ENCODE assay signal across 1 cellular context in the genomic region with DNA sequence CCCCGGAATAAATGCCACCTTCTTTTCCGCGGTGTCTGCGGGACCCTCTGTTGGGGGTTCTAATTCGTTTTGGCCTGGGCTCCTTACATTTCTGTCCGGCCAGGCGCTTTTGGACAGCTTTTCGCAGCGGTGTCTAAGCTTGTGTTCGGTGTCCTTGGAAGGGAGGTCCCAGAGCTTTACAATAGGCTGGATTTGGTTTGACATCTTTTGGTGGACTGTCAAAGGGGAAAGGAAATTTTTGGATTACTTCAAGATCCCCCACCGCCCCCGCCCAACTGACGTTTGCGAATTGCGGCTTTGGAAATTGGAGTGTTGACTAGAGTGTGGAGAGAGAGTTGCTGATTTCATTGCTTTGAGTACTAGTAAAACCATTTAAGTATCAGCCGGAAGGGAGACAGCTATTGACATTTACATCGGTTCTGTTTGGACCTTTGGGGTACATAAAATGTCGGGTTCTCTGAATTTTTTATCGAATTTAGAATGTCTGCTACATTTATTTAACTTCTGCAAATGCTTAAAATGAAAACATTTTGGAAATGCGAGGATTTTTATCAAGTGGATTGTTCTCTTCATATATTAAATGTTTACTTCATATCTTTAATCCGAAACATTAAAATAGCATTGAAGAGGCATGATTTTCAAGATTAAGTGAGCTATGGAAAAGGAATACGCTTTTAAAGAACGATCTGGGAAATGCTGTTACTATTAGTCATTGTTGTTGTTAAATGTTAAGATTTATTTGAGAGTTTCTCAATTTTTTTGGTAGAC.
TF ChIP-seq lines count a peak whose summit lies in the region.

No MANE protein-coding gene starts in this region.

TF ChIP-seq in IMR-90, 13 proteins besides CTCF, POLR2A, EP300 and RAD21:
- no peak for TF ChIP-seq FOS (IDR thresholded peaks at IDR 0.05; ENCODE audit: low read depth, low read length)
- TF ChIP-seq RCOR1 (IDR thresholded peaks at IDR 0.05; ENCODE audit: insufficient replicate concordance, low read length): no peak
